9 cellular contexts compared by ENCODE assay signal in genomic region chr12:115354007-115354452, GRCh38.
DNase-seq lines count a peak whose midpoint lies in the region; ATAC-seq, FAIRE-seq and TF ChIP-seq lines count a peak whose summit lies in the region.
"Had no signal": no experiment of that assay in that cellular context is flagged by ENCODE, and none has a peak within 500 bp of the region (broad histone marks: within the 10 kb centered on the region; RNA-seq: fewer than 3 reads in every experiment).

No MANE protein-coding gene starts in this region.

- DNase-seq in NOMO-1 treated with DMSO at 0.1 percent for 48 hours (lab: John Stamatoyannopoulos, UW; ENCODE audit: unreplicated experiment) (peak; percentile 90), endothelial cell of umbilical vein (ENCODE audit: low read depth, low spot score) (peak; percentile 89), occipital lobe (lab: John Stamatoyannopoulos, UW) (peak; percentile 36), NCI-H510A treated with DMSO at 0.1 percent for 48 hours (lab: John Stamatoyannopoulos, UW) (no peak), NCI-H82 treated with DMSO at 0.1 percent for 48 hours (lab: John Stamatoyannopoulos, UW; ENCODE audit: unreplicated experiment) (no peak)

- H3K4me2 ChIP-seq in endothelial cell of umbilical vein (ENCODE audit: insufficient read depth, low read length): peak overlapping the region; percentile 66

- H3K27ac ChIP-seq in endothelial cell of umbilical vein (ENCODE audit: insufficient read depth, low read depth, low read length): peak overlapping the region; percentile 15
- H3K27ac ChIP-seq: HL-60 had no signal

- peak overlapping the region in 2 of 3 experiments; percentile 32 to 37 for H3K4me3 ChIP-seq in endothelial cell of umbilical vein (replicated peaks in 1 of 3; ENCODE audit: insufficient read depth in 1 of 3, low read depth in 1 of 3, low read length in 3 of 3)

- peak overlapping the region; percentile 35 for H3K9ac ChIP-seq in endothelial cell of umbilical vein (replicated peaks; ENCODE audit: extremely low read depth, insufficient read depth, low read length)

- H3K9me1 ChIP-seq in endothelial cell of umbilical vein (replicated peaks; ENCODE audit: control insufficient read depth, extremely low read depth, insufficient read depth, low read length): no peaks in the 10 kb centered on the region

- H3K36me3 ChIP-seq in endothelial cell of umbilical vein (ENCODE audit: control insufficient read depth in 2 of 2, extremely low read depth in 1 of 2, insufficient read depth in 2 of 2, low read length in 2 of 2): no peaks in the 10 kb centered on the region

- intact Hi-C loops in endothelial cell of umbilical vein (cut with micrococcal nuclease): loop anchor here (10.0 kb wide), 1 partner anchor 669 kb away; the partner anchor contains the start of gene TBX3

- no TSS peak for BruUV-seq in endothelial cell of umbilical vein (replicated peaks; lab: Mats Ljungman, UMichigan)

- no peak for TF ChIP-seq CTCF in endothelial cell of umbilical vein (IDR thresholded peaks at IDR 0.05; ENCODE audit: extremely low read depth in 1 of 2, insufficient read depth in 1 of 2, low read depth in 1 of 2, low read length in 2 of 2)

- peak overlapping the region; percentile 54 for H2AFZ ChIP-seq in endothelial cell of umbilical vein (ENCODE audit: low read depth, low read length)

- ATAC-seq in GM18867 (IDR thresholded peaks at IDR 0.05; ENCODE audit: unreplicated experiment): peak; percentile 66
- no peak for ATAC-seq in GM21515 (IDR thresholded peaks at IDR 0.05; ENCODE audit: unreplicated experiment)
- ATAC-seq in HG03442 (IDR thresholded peaks at IDR 0.05; ENCODE audit: unreplicated experiment): no peak

- TF ChIP-seq POLR2A in endothelial cell of umbilical vein (IDR thresholded peaks at IDR 0.05; ENCODE audit: low read depth, low read length): peak; percentile 49

- H3K9me3 ChIP-seq in endothelial cell of umbilical vein (replicated peaks; ENCODE audit: control insufficient read depth, insufficient read depth, low read length): no peaks in the 10 kb centered on the region

- no peaks in the 10 kb centered on the region for H3K27me3 ChIP-seq in endothelial cell of umbilical vein (ENCODE audit: control insufficient read depth in 2 of 2, insufficient read depth in 2 of 2, low read length in 2 of 2)

- POLR2A ChIA-PET in endothelial cell of umbilical vein (lab: Charles Lee): interaction anchor here (1.0 kb wide), 1 partner anchor 670 kb away, joined by 3 read pairs; the partner anchor contains the start of gene TBX3

- FAIRE-seq in endothelial cell of umbilical vein (lab: Jason Lieb, UNC): peak; percentile 42

- no peaks in the 10 kb centered on the region for H3K79me2 ChIP-seq in endothelial cell of umbilical vein (ENCODE audit: control insufficient read depth, insufficient read depth, low read length)

- dilution Hi-C loops in endothelial cell of umbilical vein (cut with MboI; ENCODE audit: extremely low pct_ligation_motif_present, low sequenced_read_pairs): no loop called here

- CTCF ChIA-PET in endothelial cell of umbilical vein (lab: Charles Lee): interaction anchor here (1.2 to 1.4 kb wide), 2 partner anchors 38 to 52 kb away, joined by 3 read pairs; no protein-coding TSS in a partner anchor

- H3K4me1 ChIP-seq in endothelial cell of umbilical vein (ENCODE audit: control insufficient read depth, extremely low read depth, insufficient read depth, low read length): no peaks in the 10 kb centered on the region

- H4K20me1 ChIP-seq in endothelial cell of umbilical vein (replicated peaks; ENCODE audit: control insufficient read depth, extremely low read depth, insufficient read depth, low read length): no peaks in the 10 kb centered on the region

TF ChIP-seq in endothelial cell of umbilical vein, 7 proteins besides CTCF, POLR2A, EP300 and RAD21:
- TF ChIP-seq FOS (IDR thresholded peaks at IDR 0.05; ENCODE audit: borderline replicate concordance, insufficient read depth, low read length) (peak; percentile 87), GATA2 (IDR thresholded peaks at IDR 0.05; ENCODE audit: insufficient read depth, insufficient read length, low read depth, low read length) (no peak)

Comparison
In these comparisons a context has a peak if more than half of its experiments do, and no peak if none do; other contexts are left out.
1. DNase-seq: peak in NOMO-1 treated with DMSO at 0.1 percent for 48 hours (single experiment), endothelial cell of umbilical vein (single experiment) and occipital lobe (single experiment); none in NCI-H510A treated with DMSO at 0.1 percent for 48 hours (single experiment) and NCI-H82 treated with DMSO at 0.1 percent for 48 hours (single experiment).